ENCODE assay signal across 12 cellular contexts in genomic region chr20:12928755-12929401, GRCh38.
DNase-seq lines count a peak whose midpoint lies in the region; ATAC-seq and TF ChIP-seq lines count a peak whose summit lies in the region.
"Had no signal": no experiment of that assay in that cellular context is flagged by ENCODE, and none has a peak within 500 bp of the region (broad histone marks: within the 10 kb centered on the region; RNA-seq: fewer than 3 reads in every experiment).

No MANE protein-coding gene starts in this region.

- H3K4me2 ChIP-seq in H9 (ENCODE audit: insufficient read depth, insufficient read length, low read length) = no peak overlapping the region

- no peaks in the 10 kb centered on the region for H3K9me3 ChIP-seq in cardiac muscle cell (ENCODE audit: low read depth)
- no peaks in the 10 kb centered on the region for H3K9me3 ChIP-seq in heart right ventricle
- H3K9me3 ChIP-seq in adipocyte (ENCODE audit: control insufficient read depth, low read length) = no peaks in the 10 kb centered on the region
- H3K9me3 ChIP-seq in H9 (ENCODE audit: control insufficient read depth, low read depth, low read length) = no peaks in the 10 kb centered on the region

- H3K36me3 Mint-ChIP-seq in immature natural killer cell (no peaks in the 10 kb centered on the region), H9 (ENCODE audit: insufficient read depth in 1 of 3, low read depth in 3 of 3) (no peaks in the 10 kb centered on the region)
- H3K36me3 Mint-ChIP-seq: CD4-positive, CD25-positive, alpha-beta regulatory T cell had no signal

- no peaks in the 10 kb centered on the region for H3K9me3 Mint-ChIP-seq in immature natural killer cell
- H3K9me3 Mint-ChIP-seq in H9 = no peaks in the 10 kb centered on the region

- H3K27me3 Mint-ChIP-seq in immature natural killer cell (ENCODE audit: low read depth in 3 of 3) (peaks cover 0 to 3% (median 0%) of the 10 kb centered on the region in 3 donors), H9 (ENCODE audit: low read depth) (peaks cover 5% of the 10 kb centered on the region; the same call in 1 of the 2 replicates)
- H3K27me3 Mint-ChIP-seq: CD4-positive, CD25-positive, alpha-beta regulatory T cell had no signal

- H2BK120ac ChIP-seq in H9 (ENCODE audit: low read depth, low read length, poor library complexity, severe bottlenecking) = no peak overlapping the region

- H3K27me3 ChIP-seq in cardiac muscle cell (no peaks in the 10 kb centered on the region), heart right ventricle (peaks cover 0 to 5% (median 0%) of the 10 kb centered on the region in 7 donors), adipocyte (replicated peaks; ENCODE audit: control insufficient read depth, insufficient read depth, low read length) (no peaks in the 10 kb centered on the region), H9 (ENCODE audit: insufficient read depth, low read length) (no peaks in the 10 kb centered on the region)

- H3K27ac ChIP-seq in cardiac muscle cell (peak overlapping the region; percentile 89), heart right ventricle (no peak overlapping the region), H9 (ENCODE audit: insufficient read length, low read depth, low read length) (no peak overlapping the region)

- no peak overlapping the region for H3K14ac ChIP-seq in H9 (ENCODE audit: insufficient read depth, low read length)

- H3K27ac Mint-ChIP-seq in immature natural killer cell = peak overlapping the region; percentile 31 to 83 (median 76)
- H3K27ac Mint-ChIP-seq in H9 = no peak overlapping the region
- H3K27ac Mint-ChIP-seq: CD4-positive, CD25-positive, alpha-beta regulatory T cell had no signal

- H3K4me3 Mint-ChIP-seq in immature natural killer cell = peak overlapping the region; percentile 18 to 64 (median 54)
- no peak overlapping the region for H3K4me3 Mint-ChIP-seq in H9
- H3K4me3 Mint-ChIP-seq: CD4-positive, CD25-positive, alpha-beta regulatory T cell had no signal

- H3K4me3 ChIP-seq in cardiac muscle cell (no peak overlapping the region), heart right ventricle (no peak overlapping the region), adipocyte (ENCODE audit: low read length) (no peak overlapping the region)

- H4K5ac ChIP-seq in H9 (ENCODE audit: insufficient read length, low read depth, low read length) = no peak overlapping the region

- no peak overlapping the region for H3K23ac ChIP-seq in H9 (ENCODE audit: insufficient read length, low read depth, low read length)

- no peaks in the 10 kb centered on the region for H3K79me1 ChIP-seq in H9 (ENCODE audit: insufficient read depth, low read depth, low read length, poor library complexity, severe bottlenecking)

- H3K4me1 ChIP-seq in cardiac muscle cell (ENCODE audit: low read depth) (peaks cover 51% of the 10 kb centered on the region), heart right ventricle (peaks cover 0 to 3% (median 0%) of the 10 kb centered on the region in 9 donors), adipocyte (ENCODE audit: control insufficient read depth, insufficient read depth, low read length) (peaks cover 34% of the 10 kb centered on the region), H9 (ENCODE audit: insufficient read depth, low read length) (no peaks in the 10 kb centered on the region)

- H3K18ac ChIP-seq in H9 (ENCODE audit: insufficient read length, low read depth, low read length) = no peak overlapping the region

- no peak for ATAC-seq in heart right ventricle
- no peak for ATAC-seq in HG02763 (IDR thresholded peaks at IDR 0.05; ENCODE audit: unreplicated experiment)
- ATAC-seq: Right ventricle myocardium inferior had no signal

- H2AK5ac ChIP-seq in H9 (ENCODE audit: insufficient read length, low read length) = no peak overlapping the region

- no peaks in the 10 kb centered on the region for H3K23me2 ChIP-seq in H9 (ENCODE audit: insufficient read length, low read depth, low read length, poor library complexity, severe bottlenecking)

- no peak overlapping the region for H2BK15ac ChIP-seq in H9 (ENCODE audit: low read depth, low read length)

- DNase-seq in cardiac muscle cell (ENCODE audit: low read depth in 1 of 2, low spot score in 1 of 2) = peak in 1 of 2 donors; percentile 73
- DNase-seq in heart right ventricle = no peak
- peak; percentile 43 for DNase-seq in adipocyte (ENCODE audit: low read depth)
- peak; percentile 21 to 53 (median 25) for DNase-seq in immature natural killer cell
- no peak for DNase-seq in central memory CD4-positive, alpha-beta T cell
- no peak for DNase-seq in H9
- no peak for DNase-seq in NK-92 treated with Interleukin-12 subunit alpha and Interleukin-12 subunit beta, amount 100 ng/mL, for 24 hours (lab: John Stamatoyannopoulos, UW)
- DNase-seq: CD4-positive, CD25-positive, alpha-beta regulatory T cell; NCI-H1436; posterior cingulate gyrus had no signal

- intact Hi-C loops in heart right ventricle (cut with DNase I) = loop anchor here in 7 of 10 donors (5.0 to 10.0 kb wide), 4 partner anchors 38 to 178 kb away; no protein-coding TSS in a partner anchor

- TF ChIP-seq CTCF in cardiac muscle cell (IDR thresholded peaks at IDR 0.05; ENCODE audit: low read depth, low read length) = no peak
- TF ChIP-seq CTCF in heart right ventricle (IDR thresholded peaks at IDR 0.05) = no peak
- TF ChIP-seq CTCF in H9 (conservative IDR thresholded peaks at IDR 0.05) = no peak

- peaks cover 37 to 63% of the 10 kb centered on the region in 2 donors for H3K4me1 Mint-ChIP-seq in immature natural killer cell
- H3K4me1 Mint-ChIP-seq in H9 = peaks cover 35 to 36% of the 10 kb centered on the region in 2 experiments
- H3K4me1 Mint-ChIP-seq: CD4-positive, CD25-positive, alpha-beta regulatory T cell had no signal

- H3K9ac ChIP-seq in adipocyte (ENCODE audit: low read length) (no peak overlapping the region), H9 (ENCODE audit: extremely low read depth, insufficient read length, low read length) (no peak overlapping the region)

- no peak overlapping the region for H4K8ac ChIP-seq in H9 (replicated peaks; ENCODE audit: insufficient read length, low read depth, low read length)

- H3K56ac ChIP-seq in H9 (ENCODE audit: insufficient read length, low read depth, low read length) = no peak overlapping the region

- H2BK12ac ChIP-seq in H9 (ENCODE audit: insufficient read length, low read depth, low read length) = no peak overlapping the region

- 60 to 65% methylated on average over 4 of the region's 4 CpGs for WGBS in heart right ventricle, 2 donors
- no CpG with 5 or more reads among the region's 4 CpGs for WGBS in H9 (ENCODE audit: extremely low coverage, insufficient read length, low lambda C conversion rate)

- no peak overlapping the region for H4K91ac ChIP-seq in H9 (ENCODE audit: insufficient read length, low read depth, low read length)

- no peak overlapping the region for H2AFZ ChIP-seq in H9 (ENCODE audit: low read length)

- H3K79me2 ChIP-seq in H9 (ENCODE audit: insufficient read depth, low read length) = no peaks in the 10 kb centered on the region

- H3K4ac ChIP-seq in H9 (ENCODE audit: low read depth, low read length) = no peak overlapping the region

- H3K36me3 ChIP-seq in cardiac muscle cell (no peaks in the 10 kb centered on the region), heart right ventricle (no peaks in the 10 kb centered on the region), adipocyte (ENCODE audit: control insufficient read depth, insufficient read depth, low read length, severe bottlenecking) (no peaks in the 10 kb centered on the region)

- no peak overlapping the region for H2BK20ac ChIP-seq in H9 (ENCODE audit: low read depth, low read length, poor library complexity, severe bottlenecking)

- H4K20me1 ChIP-seq in H9 (ENCODE audit: control insufficient read depth, insufficient read depth, insufficient read length) = no peaks in the 10 kb centered on the region

- H3T11ph ChIP-seq in H9 (ENCODE audit: low read length) = no peak overlapping the region

- no peak overlapping the region for H2BK5ac ChIP-seq in H9 (ENCODE audit: insufficient read length, low read length)

Comparison
In these comparisons a context has a peak if more than half of its experiments do, and no peak if none do; other contexts are left out.
1. DNase-seq: peak in adipocyte (single experiment) and immature natural killer cell (3 of 3); none in heart right ventricle (0 of 2), central memory CD4-positive, alpha-beta T cell (single experiment), H9 (single experiment) and NK-92 treated with Interleukin-12 subunit alpha and Interleukin-12 subunit beta, amount 100 ng/mL, for 24 hours (single experiment).
2. H3K27ac Mint-ChIP-seq: peak in immature natural killer cell (6 of 6); none in H9 (0 of 3).
3. H3K4me3 Mint-ChIP-seq: peak in immature natural killer cell (5 of 5); none in H9 (0 of 2).